In genomic region chr2:105674859-105675541, GRCh38 we compare ENCODE assay signal across 17 cellular contexts.
DNase-seq lines count a peak whose midpoint lies in the region; ATAC-seq and TF ChIP-seq lines count a peak whose summit lies in the region.
"Had no signal": no experiment of that assay in that cellular context is flagged by ENCODE, and none has a peak within 500 bp of the region (broad histone marks: within the 10 kb centered on the region; RNA-seq: fewer than 3 reads in every experiment).

No MANE protein-coding gene starts in this region.

- H3K79me2 ChIP-seq in H9 (ENCODE audit: insufficient read depth, low read length), result no peaks in the 10 kb centered on the region

- no peak overlapping the region for H3K4me2 ChIP-seq in H9 (ENCODE audit: insufficient read depth, insufficient read length, low read length)

- H2AFZ ChIP-seq in H9 (ENCODE audit: low read length), result no peak overlapping the region

- no peak overlapping the region for H3K9ac ChIP-seq in H9 (ENCODE audit: extremely low read depth, insufficient read length, low read length)

- no peak overlapping the region for H2BK5ac ChIP-seq in H9 (ENCODE audit: insufficient read length, low read length)

- H3K4me3 ChIP-seq in upper lobe of right lung, result no peak overlapping the region
- H3K4me3 ChIP-seq: lung had no signal

- H2BK20ac ChIP-seq in H9 (ENCODE audit: low read depth, low read length, poor library complexity, severe bottlenecking), result no peak overlapping the region

- H3K36me3 Mint-ChIP-seq in H9 (ENCODE audit: insufficient read depth in 1 of 3, low read depth in 3 of 3), result no peaks in the 10 kb centered on the region
- H3K36me3 Mint-ChIP-seq: activated naive CD8-positive, alpha-beta T cell treated with anti-CD3 and anti-CD28 coated beads, Interleukin-2, amount 10 ng/mL, durations not matched to agents 7 days and 5 days; type B pancreatic cell had no signal

- intact Hi-C loops in upper lobe of right lung (cut with DNase I), result no loop called here

- no peaks in the 10 kb centered on the region for H3K79me1 ChIP-seq in H9 (ENCODE audit: insufficient read depth, low read depth, low read length, poor library complexity, severe bottlenecking)

- H2BK15ac ChIP-seq in H9 (ENCODE audit: low read depth, low read length), result no peak overlapping the region

- H3K4ac ChIP-seq in H9 (ENCODE audit: low read depth, low read length), result no peak overlapping the region

- H4K8ac ChIP-seq in H9 (replicated peaks; ENCODE audit: insufficient read length, low read depth, low read length), result no peak overlapping the region

- no peak overlapping the region for H3T11ph ChIP-seq in H9 (ENCODE audit: low read length)

- H3K27ac ChIP-seq in H9 (ENCODE audit: insufficient read length, low read depth, low read length) (no peak overlapping the region), upper lobe of right lung (no peak overlapping the region)
- H3K27ac ChIP-seq: foreskin keratinocyte had no signal

- peaks cover 12 to 14% of the 10 kb centered on the region in 2 experiments for H3K4me1 Mint-ChIP-seq in H9
- H3K4me1 Mint-ChIP-seq: endodermal cell had no signal

- H2BK120ac ChIP-seq in H9 (ENCODE audit: low read depth, low read length, poor library complexity, severe bottlenecking), result no peak overlapping the region

- no peak overlapping the region for H3K56ac ChIP-seq in H9 (ENCODE audit: insufficient read length, low read depth, low read length)

- H3K27ac Mint-ChIP-seq in H9, result peak overlapping the region in 2 of 3 experiments; percentile 42 to 49; a peak in 1 of 7 replicates
- H3K27ac Mint-ChIP-seq: activated naive CD8-positive, alpha-beta T cell treated with anti-CD3 and anti-CD28 coated beads, Interleukin-2, amount 10 ng/mL, durations not matched to agents 7 days and 5 days; endodermal cell; HFFc6; type B pancreatic cell had no signal

- TF ChIP-seq CTCF in H9 (conservative IDR thresholded peaks at IDR 0.05), result no peak
- no peak for TF ChIP-seq CTCF in upper lobe of right lung (IDR thresholded peaks at IDR 0.05)

- H4K5ac ChIP-seq in H9 (ENCODE audit: insufficient read length, low read depth, low read length), result no peak overlapping the region

- DNase-seq in H9 (no peak), left kidney (ENCODE audit: low read depth, low spot score) (peak; percentile 15), SKM-1 (lab: John Stamatoyannopoulos, UW; ENCODE audit: unreplicated experiment) (no peak), HuH-7 (ENCODE audit: low spot score) (no peak), upper lobe of right lung (no peak)
- DNase-seq in activated CD4-positive, alpha-beta T cell treated with anti-CD3 and anti-CD28 coated beads, Interleukin-2, amount 50 U/mL, for 48 hours, result peak; percentile 48 to 63
- peak; percentile 32 for DNase-seq in stimulated activated CD4-positive, alpha-beta T cell treated with anti-CD3 and anti-CD28 coated beads, Interleukin-4, amount 100 ng/mL, for 1 hour
- DNase-seq: activated naive CD8-positive, alpha-beta T cell treated with anti-CD3 and anti-CD28 coated beads, Interleukin-2, amount 10 ng/mL, durations not matched to agents 7 days and 5 days; central memory CD4-positive, alpha-beta T cell; endodermal cell; foreskin keratinocyte; HFFc6; Kasumi-1; NCI-H1436 had no signal

- no peaks in the 10 kb centered on the region for H3K9me3 ChIP-seq in H9 (ENCODE audit: control insufficient read depth, low read depth, low read length)
- no peaks in the 10 kb centered on the region for H3K9me3 ChIP-seq in upper lobe of right lung

- no peak overlapping the region for H4K91ac ChIP-seq in H9 (ENCODE audit: insufficient read length, low read depth, low read length)

- ATAC-seq in HG02852 (IDR thresholded peaks at IDR 0.05; ENCODE audit: unreplicated experiment), result no peak
- ATAC-seq in upper lobe of right lung, result no peak
- ATAC-seq: foreskin keratinocyte had no signal

- no peaks in the 10 kb centered on the region for H3K23me2 ChIP-seq in H9 (ENCODE audit: insufficient read length, low read depth, low read length, poor library complexity, severe bottlenecking)

- H4K20me1 ChIP-seq in H9 (ENCODE audit: control insufficient read depth, insufficient read depth, insufficient read length), result no peaks in the 10 kb centered on the region

- no peak overlapping the region for H2AK5ac ChIP-seq in H9 (ENCODE audit: insufficient read length, low read length)

- WGBS in H9 (ENCODE audit: extremely low coverage, insufficient read length, low lambda C conversion rate), result no CpG with 5 or more reads among the region's 10 CpGs

- no peak overlapping the region for H3K18ac ChIP-seq in H9 (ENCODE audit: insufficient read length, low read depth, low read length)

- no peaks in the 10 kb centered on the region for H3K36me3 ChIP-seq in upper lobe of right lung

- no peaks in the 10 kb centered on the region for H3K9me3 Mint-ChIP-seq in H9
- H3K9me3 Mint-ChIP-seq: endodermal cell, HFFc6, type B pancreatic cell had no signal

- H2BK12ac ChIP-seq in H9 (ENCODE audit: insufficient read length, low read depth, low read length), result no peak overlapping the region

- H3K14ac ChIP-seq in H9 (ENCODE audit: insufficient read depth, low read length), result no peak overlapping the region

- no peaks in the 10 kb centered on the region for H3K27me3 ChIP-seq in H9 (ENCODE audit: insufficient read depth, low read length)
- no peaks in the 10 kb centered on the region for H3K27me3 ChIP-seq in upper lobe of right lung

- H3K4me1 ChIP-seq in H9 (ENCODE audit: insufficient read depth, low read length), result no peaks in the 10 kb centered on the region
- H3K4me1 ChIP-seq in upper lobe of right lung, result no peaks in the 10 kb centered on the region
- H3K4me1 ChIP-seq: foreskin keratinocyte had no signal

- H3K4me3 Mint-ChIP-seq in H9, result no peak overlapping the region
- H3K4me3 Mint-ChIP-seq: activated naive CD8-positive, alpha-beta T cell treated with anti-CD3 and anti-CD28 coated beads, Interleukin-2, amount 10 ng/mL, durations not matched to agents 7 days and 5 days; endodermal cell; HFFc6; type B pancreatic cell had no signal

- no peak overlapping the region for H3K23ac ChIP-seq in H9 (ENCODE audit: insufficient read length, low read depth, low read length)

- H3K27me3 Mint-ChIP-seq in H9 (ENCODE audit: low read depth), result peaks cover 11% of the 10 kb centered on the region

Comparison
In these comparisons a context has a peak if more than half of its experiments do, and no peak if none do; other contexts are left out.
1. DNase-seq: peak in activated CD4-positive, alpha-beta T cell treated with anti-CD3 and anti-CD28 coated beads, Interleukin-2, amount 50 U/mL, for 48 hours (2 of 2), left kidney (single experiment) and stimulated activated CD4-positive, alpha-beta T cell treated with anti-CD3 and anti-CD28 coated beads, Interleukin-4, amount 100 ng/mL, for 1 hour (single experiment); none in H9 (single experiment), SKM-1 (single experiment), HuH-7 (single experiment) and upper lobe of right lung (single experiment).